ENCODE assay signal across 24 cellular contexts in the genomic region with DNA sequence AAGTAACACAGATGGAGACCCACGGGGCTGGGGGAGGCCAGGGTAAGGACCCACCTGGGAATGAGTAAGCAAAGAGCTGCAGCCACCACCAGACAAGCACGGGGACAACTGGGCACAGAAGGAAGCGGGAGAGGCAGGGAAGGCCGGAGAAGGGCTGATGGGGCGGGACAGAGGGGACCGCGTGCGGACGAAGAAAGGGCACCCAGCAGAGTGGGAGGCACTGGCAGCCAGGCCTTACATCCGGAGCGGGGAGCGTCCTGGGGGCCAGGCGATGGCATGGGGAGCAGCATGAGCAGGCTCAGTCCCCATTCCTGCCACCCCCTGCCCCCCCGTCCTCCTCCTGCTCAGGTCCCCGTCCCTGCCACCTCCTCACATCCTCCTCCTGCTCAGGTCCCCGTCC. TPM values are rescaled to one million over a fixed set of nuclear protein-coding genes. Genes with fewer than 3 reads are reported as not detected.
DNase-seq lines count a peak whose midpoint lies in the region; ATAC-seq and TF ChIP-seq lines count a peak whose summit lies in the region.
"Had no signal": no experiment of that assay in that cellular context is flagged by ENCODE, and none has a peak within 500 bp of the region (broad histone marks: within the 10 kb centered on the region; RNA-seq: fewer than 3 reads in every experiment).

No MANE protein-coding gene starts in this region.

- ATAC-seq in activated CD4-positive, alpha-beta T cell treated with anti-CD3 and anti-CD28 coated beads for 36 hours, result no peak
- ATAC-seq in activated T-helper 17 cell treated with anti-CD3 and anti-CD28 coated beads, Interleukin-2, amount 50 U/mL, for 72 hours (replicated peaks), result peak; percentile 22
- no peak for ATAC-seq in natural killer cell
- ATAC-seq: A549, esophagus mucosa, left colon had no signal

- no peaks in the 10 kb centered on the region for H3K27me3 ChIP-seq in DOHH2 (ENCODE audit: control insufficient read depth, low read length)
- H3K27me3 ChIP-seq: right atrium auricular region had no signal

- peak overlapping the region; percentile 26 for H3K27ac Mint-ChIP-seq in activated CD4-positive, alpha-beta T cell treated with anti-CD3 and anti-CD28 coated beads for 36 hours
- H3K27ac Mint-ChIP-seq in activated T-helper 17 cell treated with anti-CD3 and anti-CD28 coated beads, Interleukin-2, amount 50 U/mL, for 72 hours, result peak overlapping the region; percentile 83
- peak overlapping the region in 1 of 2 donors; percentile 44 for H3K27ac Mint-ChIP-seq in natural killer cell

- peak overlapping the region; percentile 36 for H3K4me3 ChIP-seq in DOHH2 (ENCODE audit: low read length)
- H3K4me3 ChIP-seq: A549; BLaER1 treated with 17β-estradiol and CSF1 and Interleukin-3, amounts not matched to agents 10 nM and 100 nM; right atrium auricular region had no signal

- no peaks in the 10 kb centered on the region for H3K9me2 ChIP-seq in DOHH2 (replicated peaks; ENCODE audit: control insufficient read depth, low read length)

- no peak for TF ChIP-seq CTCF in DOHH2 (IDR thresholded peaks at IDR 0.05; ENCODE audit: low read depth, low read length, poor library complexity, severe bottlenecking)
- TF ChIP-seq CTCF in natural killer cell (IDR thresholded peaks at IDR 0.05), result no peak

- peaks cover 28% of the 10 kb centered on the region for H3K4me1 ChIP-seq in DOHH2 (ENCODE audit: control insufficient read depth, low read length)
- H3K4me1 ChIP-seq: A549 had no signal

- no peaks in the 10 kb centered on the region for H4K20me1 ChIP-seq in DOHH2 (ENCODE audit: control insufficient read depth, insufficient read depth, low read depth, low read length)

- H3F3A ChIP-seq in DOHH2 (ENCODE audit: control insufficient read depth, insufficient read depth), result peaks cover 20% of the 10 kb centered on the region

- no peaks in the 10 kb centered on the region for H3K36me3 ChIP-seq in DOHH2 (ENCODE audit: control insufficient read depth, low read length)
- H3K36me3 ChIP-seq: BLaER1 treated with 17β-estradiol and CSF1 and Interleukin-3, amounts not matched to agents 10 nM and 100 nM; right atrium auricular region had no signal

- POLR2A ChIA-PET in activated CD4-positive, alpha-beta T cell treated with anti-CD3 and anti-CD28 coated beads for 36 hours (lab: Charles Lee), result no interaction called here

- CTCF ChIA-PET in activated CD4-positive, alpha-beta T cell treated with anti-CD3 and anti-CD28 coated beads for 36 hours (lab: Charles Lee), result interaction anchor here (0.6 kb wide), 1 partner anchor 69 kb away, joined by 3 read pairs; no protein-coding TSS in a partner anchor

- no peaks in the 10 kb centered on the region for H3K9me3 ChIP-seq in DOHH2 (ENCODE audit: control insufficient read depth, insufficient read depth, low read length)
- H3K9me3 ChIP-seq: A549, right atrium auricular region had no signal

- H3K79me2 ChIP-seq in DOHH2 (ENCODE audit: control insufficient read depth, low read length), result no peaks in the 10 kb centered on the region

- H3K4me2 ChIP-seq in DOHH2 (ENCODE audit: low read length), result peak overlapping the region; percentile 49
- H3K4me2 ChIP-seq: A549; BLaER1 treated with 17β-estradiol and CSF1 and Interleukin-3, amounts not matched to agents 10 nM and 100 nM had no signal

- peak overlapping the region; percentile 42 for H3K27ac ChIP-seq in DOHH2 (ENCODE audit: low read depth, low read length)
- H3K27ac ChIP-seq: A549; BLaER1 treated with 17β-estradiol and CSF1 and Interleukin-3, amounts not matched to agents 10 nM and 100 nM; dorsolateral prefrontal cortex; right atrium auricular region; VCaP had no signal

- no peaks in the 10 kb centered on the region for H3K27me3 Mint-ChIP-seq in activated CD4-positive, alpha-beta T cell treated with anti-CD3 and anti-CD28 coated beads for 36 hours
- no peaks in the 10 kb centered on the region for H3K27me3 Mint-ChIP-seq in activated T-helper 17 cell treated with anti-CD3 and anti-CD28 coated beads, Interleukin-2, amount 50 U/mL, for 72 hours
- peaks cover 0 to 15% of the 10 kb centered on the region in 2 donors for H3K27me3 Mint-ChIP-seq in natural killer cell (ENCODE audit: low read depth in 2 of 2)

- H3K4me3 Mint-ChIP-seq in activated CD4-positive, alpha-beta T cell treated with anti-CD3 and anti-CD28 coated beads for 36 hours, result peak overlapping the region; percentile 20
- peak overlapping the region; percentile 63 for H3K4me3 Mint-ChIP-seq in activated T-helper 17 cell treated with anti-CD3 and anti-CD28 coated beads, Interleukin-2, amount 50 U/mL, for 72 hours
- peak overlapping the region; percentile 47 for H3K4me3 Mint-ChIP-seq in natural killer cell

- DNase-seq in activated CD4-positive, alpha-beta T cell treated with anti-CD3 and anti-CD28 coated beads for 36 hours, result no peak
- DNase-seq in activated CD4-positive, alpha-beta T cell treated with anti-CD3 and anti-CD28 coated beads, Interleukin-2, amount 50 U/mL, for 4 hours, result no peak
- no peak for DNase-seq in natural killer cell
- no peak for DNase-seq in NCI-H2227 (lab: John Stamatoyannopoulos, UW; ENCODE audit: unreplicated experiment)
- no peak for DNase-seq in NCI-H2196 treated with DMSO at 0.1 percent for 48 hours (lab: John Stamatoyannopoulos, UW; ENCODE audit: unreplicated experiment)
- DNase-seq in anterior cingulate cortex (lab: John Stamatoyannopoulos, UW), result no peak
- DNase-seq: left colon; midbrain; MM.1S; NCI-H2029 treated with DMSO at 0.1 percent for 48 hours; NCI-H524; nucleus accumbens; stimulated activated CD4-positive, alpha-beta T cell treated with anti-CD3 and anti-CD28 coated beads, Interleukin-15, amount 100 ng/mL, for 24 hours; trophoblast cell had no signal

- H3K36me3 Mint-ChIP-seq in activated CD4-positive, alpha-beta T cell treated with anti-CD3 and anti-CD28 coated beads for 36 hours (ENCODE audit: low read depth), result no peaks in the 10 kb centered on the region
- H3K36me3 Mint-ChIP-seq in activated T-helper 17 cell treated with anti-CD3 and anti-CD28 coated beads, Interleukin-2, amount 50 U/mL, for 72 hours (ENCODE audit: low read depth), result peaks cover 6% of the 10 kb centered on the region
- no peaks in the 10 kb centered on the region for H3K36me3 Mint-ChIP-seq in natural killer cell

- no peaks in the 10 kb centered on the region for H3K9me3 Mint-ChIP-seq in activated CD4-positive, alpha-beta T cell treated with anti-CD3 and anti-CD28 coated beads for 36 hours (ENCODE audit: low read depth)
- no peaks in the 10 kb centered on the region for H3K9me3 Mint-ChIP-seq in activated T-helper 17 cell treated with anti-CD3 and anti-CD28 coated beads, Interleukin-2, amount 50 U/mL, for 72 hours
- no peaks in the 10 kb centered on the region for H3K9me3 Mint-ChIP-seq in natural killer cell

- H3K4me1 Mint-ChIP-seq in activated CD4-positive, alpha-beta T cell treated with anti-CD3 and anti-CD28 coated beads for 36 hours, result peaks cover 17% of the 10 kb centered on the region
- H3K4me1 Mint-ChIP-seq in activated T-helper 17 cell treated with anti-CD3 and anti-CD28 coated beads, Interleukin-2, amount 50 U/mL, for 72 hours, result peaks cover 19% of the 10 kb centered on the region
- peaks cover 26 to 27% of the 10 kb centered on the region in 2 donors for H3K4me1 Mint-ChIP-seq in natural killer cell

- intact Hi-C loops in activated CD4-positive, alpha-beta T cell treated with anti-CD3 and anti-CD28 coated beads for 36 hours (cut with DNase I, micrococcal nuclease), result no loop called here
- intact Hi-C loops in natural killer cell (cut with micrococcal nuclease), result no loop called here

RNA-seq across cellular contexts. Expression of a gene that starts 3.0 kb away (rescaled TPM):
- not detected for total RNA-seq in activated CD4-positive, alpha-beta T cell treated with anti-CD3 and anti-CD28 coated beads for 36 hours
- 1 to 10 TPM in 1 of 2 donors, under 1 TPM in 1; 0.39 to 4.3 TPM for total RNA-seq in activated T-helper 17 cell treated with anti-CD3 and anti-CD28 coated beads, Interleukin-2, amount 50 U/mL, for 72 hours
- total RNA-seq in natural killer cell, result under 1 TPM in 1 of 3 donors, not detected in 2; 0.82 TPM
- total RNA-seq: bronchial epithelial cell, esophagus mucosa, H4, left colon, right atrium auricular region had no signal

RNA-seq across cellular contexts. Expression of a gene that starts 38.8 kb away (rescaled TPM):
- not detected for total RNA-seq in activated CD4-positive, alpha-beta T cell treated with anti-CD3 and anti-CD28 coated beads for 36 hours
- total RNA-seq in activated T-helper 17 cell treated with anti-CD3 and anti-CD28 coated beads, Interleukin-2, amount 50 U/mL, for 72 hours, result 1 to 10 TPM in 1 of 2 donors, not detected in 1; 1.0 TPM
- total RNA-seq in natural killer cell, result not detected
- total RNA-seq: H4 had no signal

RNA-seq across cellular contexts. Expression of a gene that starts 47.0 kb away (rescaled TPM):
- 10 to 100 TPM; 66.7 to 72.8 TPM for total RNA-seq in activated CD4-positive, alpha-beta T cell treated with anti-CD3 and anti-CD28 coated beads for 36 hours
- total RNA-seq in activated T-helper 17 cell treated with anti-CD3 and anti-CD28 coated beads, Interleukin-2, amount 50 U/mL, for 72 hours, result 100 to 1,000 TPM in 1 of 2 donors, 10 to 100 TPM in 1; 56.5 to 135 TPM
- 10 to 100 TPM; 26.4 to 68.9 (median 42.3) TPM for total RNA-seq in natural killer cell

RNA-seq across cellular contexts. Expression of a gene that starts 48.0 kb away (rescaled TPM):
- 10 to 100 TPM; 81.7 to 87.4 TPM for total RNA-seq in activated CD4-positive, alpha-beta T cell treated with anti-CD3 and anti-CD28 coated beads for 36 hours
- 100 to 1,000 TPM in 1 of 2 donors, 10 to 100 TPM in 1; 98.9 to 100 TPM for total RNA-seq in activated T-helper 17 cell treated with anti-CD3 and anti-CD28 coated beads, Interleukin-2, amount 50 U/mL, for 72 hours
- 10 to 100 TPM; 56.3 to 97.8 (median 97.7) TPM for total RNA-seq in natural killer cell

RNA-seq across cellular contexts. Expression of a gene that starts 55.8 kb away (rescaled TPM):
- total RNA-seq in activated CD4-positive, alpha-beta T cell treated with anti-CD3 and anti-CD28 coated beads for 36 hours, result under 1 TPM; 0.11 to 0.12 TPM
- under 1 TPM in 1 of 2 donors, not detected in 1; 0.40 TPM for total RNA-seq in activated T-helper 17 cell treated with anti-CD3 and anti-CD28 coated beads, Interleukin-2, amount 50 U/mL, for 72 hours
- total RNA-seq in natural killer cell, result under 1 TPM in 2 of 3 donors, not detected in 1; 0.25 to 0.91 TPM
- total RNA-seq: bronchial epithelial cell, esophagus mucosa, H4 had no signal
